ENCODE assay signal across 17 cellular contexts in genomic region chr11:130312046-130312445, GRCh38. TPM values are rescaled to one million over a fixed set of nuclear protein-coding genes. Genes with fewer than 3 reads are reported as not detected.
DNase-seq lines count a peak whose midpoint lies in the region; ATAC-seq and TF ChIP-seq lines count a peak whose summit lies in the region.
"Had no signal": no experiment of that assay in that cellular context is flagged by ENCODE, and none has a peak within 500 bp of the region (broad histone marks: within the 10 kb centered on the region; RNA-seq: fewer than 3 reads in every experiment).

No MANE protein-coding gene starts in this region.

- no peaks in the 10 kb centered on the region for H4K20me1 ChIP-seq in OCI-LY1 (ENCODE audit: insufficient read depth, low read length)

- DNase-seq in activated T-cell treated with anti-CD3 and anti-CD28 coated beads, Interleukin-2, amount 50 U/mL, for 72 hours: no peak
- no peak for DNase-seq in activated T-cell treated with anti-CD3 and anti-CD28 coated beads, Interleukin-2, amount 50 U/mL, for 48 hours
- DNase-seq in central memory CD8-positive, alpha-beta T cell (ENCODE audit: low spot score in 2 of 2): no peak
- DNase-seq in psoas muscle (no peak), SHP77 (lab: John Stamatoyannopoulos, UW) (no peak), NCI-H187 (lab: John Stamatoyannopoulos, UW) (no peak)
- DNase-seq: activated CD4-positive, CD25-positive, alpha-beta regulatory T cell treated with anti-CD3 and anti-CD28 coated beads, Interleukin-2, amount 50 U/mL, for 72 hours; activated naive CD4-positive, alpha-beta T cell treated with Interleukin-2 at 50 U/mL for 16 hours; esophagus squamous epithelium; NCI-H2029 treated with DMSO at 0.1 percent for 48 hours; NCI-H748 treated with DMSO at 0.1 percent for 48 hours; SK-N-SH; stimulated activated CD4-positive, alpha-beta T cell treated with anti-CD3 and anti-CD28 coated beads, Interleukin-2, amount 100 ng/mL, for 48 hours had no signal

- no peak for ATAC-seq in activated T-cell treated with anti-CD3 and anti-CD28 coated beads, Interleukin-2, amount 50 U/mL, for 72 hours (replicated peaks in 1 of 2)
- no peak for ATAC-seq in central memory CD8-positive, alpha-beta T cell (replicated peaks; ENCODE audit: extremely low read depth, poor library complexity, severe bottlenecking)
- ATAC-seq in psoas muscle: no peak
- no peak for ATAC-seq in GM21526 (IDR thresholded peaks at IDR 0.05; ENCODE audit: low FRiP score, unreplicated experiment)
- ATAC-seq: stimulated activated memory B cell treated with anti-CD40 and anti-IgM and Interleukin-4, amounts not matched to agents 10 μg/mL and 1 μg/mL and 100 μg/mL, for 72 hours had no signal

- H3F3A ChIP-seq in OCI-LY1 (ENCODE audit: insufficient read depth, low read length): no peaks in the 10 kb centered on the region

- no peaks in the 10 kb centered on the region for H3K27me3 Mint-ChIP-seq in activated T-cell treated with anti-CD3 and anti-CD28 coated beads, Interleukin-2, amount 50 U/mL, for 72 hours (ENCODE audit: low read depth)
- H3K27me3 Mint-ChIP-seq in central memory CD8-positive, alpha-beta T cell: no peaks in the 10 kb centered on the region
- H3K27me3 Mint-ChIP-seq: memory B cell; stimulated activated memory B cell treated with anti-CD40 and anti-IgM and Interleukin-4, amounts not matched to agents 10 μg/mL and 1 μg/mL and 100 μg/mL, for 72 hours had no signal

- H3K27me3 ChIP-seq in OCI-LY1 (ENCODE audit: insufficient read depth, low read length): no peaks in the 10 kb centered on the region
- no peaks in the 10 kb centered on the region for H3K27me3 ChIP-seq in psoas muscle (ENCODE audit: insufficient read depth in 3 of 3, low read length in 2 of 3)
- H3K27me3 ChIP-seq: esophagus squamous epithelium had no signal

- H3K4me3 Mint-ChIP-seq in activated T-cell treated with anti-CD3 and anti-CD28 coated beads, Interleukin-2, amount 50 U/mL, for 72 hours: peak overlapping the region; percentile 85 to 98
- peak overlapping the region; percentile 44 for H3K4me3 Mint-ChIP-seq in central memory CD8-positive, alpha-beta T cell

- H3K9me3 ChIP-seq in OCI-LY1 (ENCODE audit: low read length) (no peaks in the 10 kb centered on the region), psoas muscle (peaks cover 4% of the 10 kb centered on the region)
- H3K9me3 ChIP-seq: SK-N-SH had no signal

- no peaks in the 10 kb centered on the region for H3K9me3 Mint-ChIP-seq in activated T-cell treated with anti-CD3 and anti-CD28 coated beads, Interleukin-2, amount 50 U/mL, for 72 hours
- H3K9me3 Mint-ChIP-seq in central memory CD8-positive, alpha-beta T cell: no peaks in the 10 kb centered on the region
- H3K9me3 Mint-ChIP-seq: memory B cell; stimulated activated memory B cell treated with anti-CD40 and anti-IgM and Interleukin-4, amounts not matched to agents 10 μg/mL and 1 μg/mL and 100 μg/mL, for 72 hours had no signal

- H3K79me2 ChIP-seq in OCI-LY1 (ENCODE audit: insufficient read depth, low read length): peaks cover 65% of the 10 kb centered on the region

- H3K27ac ChIP-seq in OCI-LY1 (ENCODE audit: low read depth, low read length, poor library complexity, severe bottlenecking): peak overlapping the region; percentile 43
- no peak overlapping the region for H3K27ac ChIP-seq in psoas muscle

- H3K36me3 ChIP-seq in OCI-LY1 (ENCODE audit: insufficient read depth, low read length): peaks cover 19% of the 10 kb centered on the region
- no peaks in the 10 kb centered on the region for H3K36me3 ChIP-seq in psoas muscle (ENCODE audit: insufficient read depth in 1 of 2, low read depth in 1 of 2)

- intact Hi-C loops in psoas muscle (cut with DNase I): loop anchor here in 1 of 2 donors (5.0 kb wide), 1 partner anchor 70 kb away; no protein-coding TSS in a partner anchor

- no peak overlapping the region for H2AFZ ChIP-seq in OCI-LY1 (ENCODE audit: low read length)

- peak overlapping the region; percentile 57 for H3K27ac Mint-ChIP-seq in activated T-cell treated with anti-CD3 and anti-CD28 coated beads, Interleukin-2, amount 50 U/mL, for 72 hours
- no peak overlapping the region for H3K27ac Mint-ChIP-seq in central memory CD8-positive, alpha-beta T cell (ENCODE audit: low read depth)
- H3K27ac Mint-ChIP-seq: stimulated activated memory B cell treated with anti-CD40 and anti-IgM and Interleukin-4, amounts not matched to agents 10 μg/mL and 1 μg/mL and 100 μg/mL, for 72 hours had no signal

- peak overlapping the region; percentile 72 for H3K4me3 ChIP-seq in OCI-LY1 (ENCODE audit: low read depth, low read length, poor library complexity, severe bottlenecking)
- H3K4me3 ChIP-seq in psoas muscle: peak overlapping the region; percentile 96

- H3K4me1 ChIP-seq in OCI-LY1 (ENCODE audit: insufficient read depth, low read length, severe bottlenecking) (peaks cover 49% of the 10 kb centered on the region), psoas muscle (peaks cover 46% of the 10 kb centered on the region)

- TF ChIP-seq CTCF in OCI-LY1 (IDR thresholded peaks at IDR 0.05; ENCODE audit: low read length) (no peak), psoas muscle (IDR thresholded peaks at IDR 0.05) (no peak)

- no peaks in the 10 kb centered on the region for H3K9me2 ChIP-seq in OCI-LY1 (ENCODE audit: low read depth, low read length)
- H3K9me2 ChIP-seq: SK-N-SH had no signal

- H3K4me2 ChIP-seq in OCI-LY1 (ENCODE audit: low read length): peak overlapping the region; percentile 71

- peak overlapping the region; percentile 69; the same call in 1 of the 2 replicates for H3K9ac ChIP-seq in OCI-LY1 (ENCODE audit: low read length)
- H3K9ac ChIP-seq: SK-N-SH had no signal

- peaks cover 65% of the 10 kb centered on the region for H3K4me1 Mint-ChIP-seq in activated T-cell treated with anti-CD3 and anti-CD28 coated beads, Interleukin-2, amount 50 U/mL, for 72 hours (ENCODE audit: low read depth)
- H3K4me1 Mint-ChIP-seq in central memory CD8-positive, alpha-beta T cell: peaks cover 59% of the 10 kb centered on the region

- H3K36me3 Mint-ChIP-seq in activated T-cell treated with anti-CD3 and anti-CD28 coated beads, Interleukin-2, amount 50 U/mL, for 72 hours (ENCODE audit: insufficient read depth in 2 of 2): peaks cover 7 to 10% of the 10 kb centered on the region in 2 donors
- peaks cover 18% of the 10 kb centered on the region for H3K36me3 Mint-ChIP-seq in central memory CD8-positive, alpha-beta T cell (ENCODE audit: insufficient read depth)

RNA-seq across cellular contexts. Expression of gene ZBTB44, which starts 2.7 kb away (rescaled TPM):
- total RNA-seq in activated T-cell treated with anti-CD3 and anti-CD28 coated beads, Interleukin-2, amount 50 U/mL, for 72 hours: 10 to 100 TPM; 47.8 to 50.5 TPM
- 10 to 100 TPM; 58.6 to 77.2 (median 71.7) TPM for total RNA-seq in psoas muscle
- 10 to 100 TPM in 2 of 3 donors, 1 to 10 TPM in 1; 8.6 to 47.5 (median 20.6) TPM for polyA plus RNA-seq in psoas muscle
